In the genomic region with DNA sequence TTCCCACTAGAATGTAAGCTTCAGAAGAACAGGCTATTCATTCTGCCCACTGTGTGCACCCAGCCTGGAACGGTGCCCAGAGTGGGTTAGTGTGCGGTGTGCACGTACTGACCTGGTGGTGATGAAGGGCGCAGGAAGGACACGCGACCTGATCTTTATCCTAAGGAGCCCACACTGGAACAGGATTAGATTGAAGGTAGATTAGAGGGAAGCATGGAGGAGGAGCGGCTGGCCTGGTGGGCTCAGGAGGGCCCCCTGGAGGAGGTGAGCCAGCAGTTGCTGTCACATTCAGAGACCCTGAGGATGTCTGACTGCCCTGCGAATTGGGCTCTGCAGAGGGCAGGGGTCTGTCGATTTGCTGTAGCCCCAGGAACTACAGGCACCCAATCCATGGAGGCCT, we compare ENCODE assay signal across 16 cellular contexts.
DNase-seq lines count a peak whose midpoint lies in the region; ATAC-seq, FAIRE-seq and TF ChIP-seq lines count a peak whose summit lies in the region.
"Had no signal": no experiment of that assay in that cellular context is flagged by ENCODE, and none has a peak within 500 bp of the region (broad histone marks: within the 10 kb centered on the region; RNA-seq: fewer than 3 reads in every experiment).

No MANE protein-coding gene starts in this region.

- intact Hi-C loops in HepG2 (cut with micrococcal nuclease; ENCODE audit: unreplicated experiment) (loop anchor here (1.0 kb wide), 1 partner anchor 75 kb away; no protein-coding TSS in a partner anchor), right lobe of liver (cut with DNase I) (no loop called here)

- no peak overlapping the region for H3K23ac ChIP-seq in mesendoderm (ENCODE audit: low read length)

- H2BK120ac ChIP-seq in mesendoderm (ENCODE audit: low read depth, low read length), result no peak overlapping the region

- DNase-seq in HepG2 (ENCODE audit: low spot score) (no peak), right lobe of liver (no peak), mesendoderm (peak; percentile 54), GM13976 (ENCODE audit: low spot score) (no peak), kidney tubule cell (ENCODE audit: low spot score) (no peak)
- DNase-seq: DMS79 treated with DMSO at 0.1 percent for 48 hours; left colon; naive thymus-derived CD4-positive, alpha-beta T cell had no signal

- H3K4me2 ChIP-seq in HepG2 (ENCODE audit: low read depth, low read length) (no peak overlapping the region), mesendoderm (ENCODE audit: low read length) (no peak overlapping the region)

- H3K9ac ChIP-seq in HepG2 (ENCODE audit: insufficient read depth, low read depth, low read length), result no peak overlapping the region
- H3K9ac ChIP-seq in mesendoderm (ENCODE audit: low read length), result no peak overlapping the region

- no peak overlapping the region for H2AFZ ChIP-seq in HepG2 (ENCODE audit: low read length)

- H3K18ac ChIP-seq in mesendoderm (ENCODE audit: low read length), result no peak overlapping the region

- peak; percentile 61 for TF ChIP-seq CTCF in HepG2 (CRISPR knock-in tag; IDR thresholded peaks at IDR 0.05)
- TF ChIP-seq CTCF in right lobe of liver (IDR thresholded peaks at IDR 0.05), result no peak
- peak; percentile 19; the same call in 1 of the 2 replicates for TF ChIP-seq CTCF in WI38 (IDR thresholded peaks at IDR 0.05; ENCODE audit: low read depth, low read length)
- TF ChIP-seq CTCF in GM13976 (IDR thresholded peaks at IDR 0.05; ENCODE audit: borderline replicate concordance, control extremely low read depth, extremely low read depth, insufficient read depth, missing control alignments), result no peak

- H3K79me1 ChIP-seq in mesendoderm (ENCODE audit: low read length), result no peaks in the 10 kb centered on the region

- H4K5ac ChIP-seq in mesendoderm (ENCODE audit: low read length), result no peak overlapping the region

- TF ChIP-seq POLR2A in HepG2 (IDR thresholded peaks at IDR 0.05; ENCODE audit: insufficient read depth in 1 of 2, low read depth in 2 of 2, low read length in 2 of 2) (no peak), right lobe of liver (IDR thresholded peaks at IDR 0.05) (no peak)

- H3K4me3 ChIP-seq in HepG2 (replicated peaks in 1 of 3; ENCODE audit: insufficient read depth in 1 of 3, low read depth in 2 of 3, low read length in 3 of 3) (no peak overlapping the region), right lobe of liver (no peak overlapping the region), WI38 (ENCODE audit: low read depth, low read length) (no peak overlapping the region), mesendoderm (ENCODE audit: low read length) (no peak overlapping the region)
- H3K4me3 ChIP-seq: adrenal gland, dorsolateral prefrontal cortex, SK-N-MC, tibial nerve had no signal

- H4K20me1 ChIP-seq in HepG2 (ENCODE audit: insufficient read depth, low read length), result no peaks in the 10 kb centered on the region

- WGBS in HepG2 (ENCODE audit: low lambda C conversion rate), result 46% methylated on average over 6 of the region's 9 CpGs
- WGBS in right lobe of liver (ENCODE audit: insufficient coverage, low coverage, low lambda C conversion rate, missing lambda C conversion rate), result 87% methylated on average over 6 of the region's 9 CpGs
- WGBS in mesendoderm (ENCODE audit: extremely low coverage, insufficient coverage, low lambda C conversion rate), result no CpG with 5 or more reads among the region's 9 CpGs

- H3K36me3 ChIP-seq in HepG2 (replicated peaks in 1 of 2; ENCODE audit: control insufficient read depth in 1 of 2, insufficient read depth in 2 of 2, low read length in 2 of 2) (no peaks in the 10 kb centered on the region), right lobe of liver (no peaks in the 10 kb centered on the region), mesendoderm (ENCODE audit: control insufficient read depth, insufficient read depth, low read length) (no peaks in the 10 kb centered on the region)
- H3K36me3 ChIP-seq: adrenal gland, tibial nerve had no signal

- CTCF ChIA-PET in HepG2 (lab: Yijun Ruan, JAX; ENCODE audit: low intra/inter-chr PET ratio, low total read pairs), result no interaction called here

- POLR2A ChIA-PET in HepG2 (lab: Yijun Ruan, JAX), result no interaction called here

- in situ Hi-C loops in HepG2 (cut with HindIII; ENCODE audit: extremely low pct_ligation_motif_present, low pct_unique_long_range_greater_than_20kb), result no loop called here
- in situ Hi-C loops in GM13976 (cut with MboI; ENCODE audit: low sequenced_read_pairs, unreplicated experiment), result no loop called here

- no peak overlapping the region for H3K27ac ChIP-seq in HepG2 (ENCODE audit: extremely low read length, insufficient read depth, low read length)
- no peak overlapping the region for H3K27ac ChIP-seq in right lobe of liver
- H3K27ac ChIP-seq in mesendoderm (ENCODE audit: low read depth, low read length), result no peak overlapping the region
- H3K27ac ChIP-seq: adrenal gland, SK-N-MC had no signal

- TF ChIP-seq EP300 in HepG2 (IDR thresholded peaks at IDR 0.05; ENCODE audit: low read depth in 2 of 2, low read length in 2 of 2), result no peak
- TF ChIP-seq EP300 in HepG2 (CRISPR knock-in tag; IDR thresholded peaks at IDR 0.05; ENCODE audit: borderline replicate concordance), result no peak

- TF ChIP-seq RAD21 in HepG2 (CRISPR knock-in tag; IDR thresholded peaks at IDR 0.05), result no peak

- no peak overlapping the region for H3K4ac ChIP-seq in mesendoderm (ENCODE audit: low read depth, low read length)

- no peak overlapping the region for H2BK5ac ChIP-seq in mesendoderm (ENCODE audit: low read length)

- no peak for FAIRE-seq in HepG2 (lab: Jason Lieb, UNC)

- H3K9me3 ChIP-seq in HepG2 (ENCODE audit: low read length) (no peaks in the 10 kb centered on the region), right lobe of liver (no peaks in the 10 kb centered on the region)
- H3K9me3 ChIP-seq: adrenal gland, tibial nerve had no signal

- no peak overlapping the region for H2AK5ac ChIP-seq in mesendoderm (ENCODE audit: low read length)

- H2BK15ac ChIP-seq in mesendoderm (replicated peaks; ENCODE audit: low read depth), result no peak overlapping the region

- peaks cover 29% of the 10 kb centered on the region for H3K4me1 ChIP-seq in HepG2 (ENCODE audit: insufficient read depth, low read length)
- H3K4me1 ChIP-seq in right lobe of liver, result no peaks in the 10 kb centered on the region
- H3K4me1 ChIP-seq in mesendoderm (ENCODE audit: control insufficient read depth, low read depth, low read length), result no peaks in the 10 kb centered on the region
- H3K4me1 ChIP-seq: adrenal gland had no signal

- no peak overlapping the region for H4K8ac ChIP-seq in mesendoderm (ENCODE audit: low read depth, low read length)

- H3K27me3 ChIP-seq in HepG2 (ENCODE audit: control insufficient read depth in 1 of 2, insufficient read depth in 2 of 2, low read length in 2 of 2) (peaks cover 7 to 30% of the 10 kb centered on the region in 2 experiments; a peak in 4 of 5 replicates), right lobe of liver (no peaks in the 10 kb centered on the region), mesendoderm (ENCODE audit: insufficient read depth, low read length, poor library complexity) (no peaks in the 10 kb centered on the region)
- H3K27me3 ChIP-seq: dorsolateral prefrontal cortex, tibial nerve had no signal

- BruUV-seq in HepG2 (replicated peaks; lab: Mats Ljungman, UMichigan), result no TSS peak

- H3K79me2 ChIP-seq in HepG2 (ENCODE audit: insufficient read depth, low read length) (no peaks in the 10 kb centered on the region), mesendoderm (ENCODE audit: control insufficient read depth, insufficient read depth, low read length) (no peaks in the 10 kb centered on the region)

- ATAC-seq in HepG2 (peak; percentile 59), right lobe of liver (no peak), HG02973 (IDR thresholded peaks at IDR 0.05; ENCODE audit: unreplicated experiment) (no peak), HG02571 (IDR thresholded peaks at IDR 0.05; ENCODE audit: unreplicated experiment) (no peak)
- ATAC-seq: activated CD4-positive, CD25-positive, alpha-beta regulatory T cell treated with anti-CD3 and anti-CD28 coated beads, Interleukin-2, amount 50 U/mL, for 24 hours; left colon; naive thymus-derived CD4-positive, alpha-beta T cell had no signal

- H3K56ac ChIP-seq in mesendoderm (ENCODE audit: low read length), result no peak overlapping the region

TF ChIP-seq in HepG2, 621 proteins besides CTCF, POLR2A, EP300 and RAD21:
- TF ChIP-seq, protein P1, sequence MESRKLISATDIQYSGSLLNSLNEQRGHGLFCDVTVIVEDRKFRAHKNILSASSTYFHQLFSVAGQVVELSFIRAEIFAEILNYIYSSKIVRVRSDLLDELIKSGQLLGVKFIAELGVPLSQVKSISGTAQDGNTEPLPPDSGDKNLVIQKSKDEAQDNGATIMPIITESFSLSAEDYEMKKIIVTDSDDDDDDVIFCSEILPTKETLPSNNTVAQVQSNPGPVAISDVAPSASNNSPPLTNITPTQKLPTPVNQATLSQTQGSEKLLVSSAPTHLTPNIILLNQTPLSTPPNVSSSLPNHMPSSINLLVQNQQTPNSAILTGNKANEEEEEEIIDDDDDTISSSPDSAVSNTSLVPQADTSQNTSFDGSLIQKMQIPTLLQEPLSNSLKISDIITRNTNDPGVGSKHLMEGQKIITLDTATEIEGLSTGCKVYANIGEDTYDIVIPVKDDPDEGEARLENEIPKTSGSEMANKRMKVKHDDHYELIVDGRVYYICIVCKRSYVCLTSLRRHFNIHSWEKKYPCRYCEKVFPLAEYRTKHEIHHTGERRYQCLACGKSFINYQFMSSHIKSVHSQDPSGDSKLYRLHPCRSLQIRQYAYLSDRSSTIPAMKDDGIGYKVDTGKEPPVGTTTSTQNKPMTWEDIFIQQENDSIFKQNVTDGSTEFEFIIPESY (CRISPR knock-in tag; IDR thresholded peaks at IDR 0.05), result 0 out of 2 replicates have a peak, but pooled peaks have one; percentile 18
- TF ChIP-seq MXD3 (CRISPR knock-in tag; IDR thresholded peaks at IDR 0.05), result no peak
- peak; percentile 36 for TF ChIP-seq STAG1 (CRISPR knock-in tag; IDR thresholded peaks at IDR 0.05)

Comparison
In these comparisons a context has a peak if more than half of its experiments do, and no peak if none do; other contexts are left out.
1. CTCF ChIP-seq: peak in HepG2 (single experiment) and WI38 (single experiment); none in right lobe of liver (0 of 4) and GM13976 (single experiment).